Comparison of ENCODE assay signal across 8 cellular contexts in genomic region chr6:991192-991591, GRCh38.
"Had no signal": no experiment of that assay in that cellular context is flagged by ENCODE, and none has a peak within 500 bp of the region (broad histone marks: within the 10 kb centered on the region; RNA-seq: fewer than 3 reads in every experiment).

No MANE protein-coding gene starts in this region.

- H3K36me3 ChIP-seq: HAP-1 had no signal

- H3K4me3 ChIP-seq: GM23248, GM23338, HAP-1 had no signal

- DNase-seq: GM23248, GOT3, H7, H9, HCEC 1CT, HFFc6 had no signal

- H3K9me3 ChIP-seq: HAP-1 had no signal

- H3K4me1 ChIP-seq: HAP-1 had no signal

- H3K27ac ChIP-seq: GM23248 had no signal
